Comparison of ENCODE assay signal across 8 cellular contexts in genomic region chr1:46303872-46304326, GRCh38. TPM values are rescaled to one million over a fixed set of nuclear protein-coding genes. Genes with fewer than 3 reads are reported as not detected.
DNase-seq lines count a peak whose midpoint lies in the region; TF ChIP-seq lines count a peak whose summit lies in the region.

No MANE protein-coding gene starts in this region.

- DNase-seq in AG09309 (ENCODE audit: low read depth) (no peak), cerebellum (ENCODE audit: low spot score) (peak; percentile 24), NCI-H2171 (lab: John Stamatoyannopoulos, UW) (no peak), KG1 (lab: John Stamatoyannopoulos, UW) (no peak)
- no peak for DNase-seq in stimulated activated naive CD4-positive, alpha-beta T cell treated with Interleukin-2 at 50 U/mL for 16 hours (lab: John Stamatoyannopoulos, UW)
- no peak for DNase-seq in stimulated activated CD4-positive, alpha-beta T cell treated with anti-CD3 and anti-CD28 coated beads, Interleukin-4, amount 100 ng/mL, for 1 hour

- TF ChIP-seq CTCF in AG09309 (IDR thresholded peaks at IDR 0.05; ENCODE audit: control insufficient read depth, insufficient read depth, low read depth, low read length, missing control alignments): no peak

- H3K27me3 ChIP-seq in HUES64 (ENCODE audit: insufficient read depth, low read length): no peaks in the 10 kb centered on the region
- no peaks in the 10 kb centered on the region for H3K27me3 ChIP-seq in mucosa of stomach (ENCODE audit: control insufficient read depth, insufficient read depth, low read length)

- H3K4me3 ChIP-seq in AG09309 (ENCODE audit: control insufficient read depth, low read depth, low read length): peak overlapping the region; percentile 62
- peak overlapping the region; percentile 82 for H3K4me3 ChIP-seq in HUES64 (ENCODE audit: low read length)
- peak overlapping the region; percentile 44 for H3K4me3 ChIP-seq in mucosa of stomach (ENCODE audit: low read length)

- H3K36me3 ChIP-seq in HUES64 (ENCODE audit: insufficient read depth, low read length) (peaks cover 19% of the 10 kb centered on the region), mucosa of stomach (ENCODE audit: control insufficient read depth, insufficient read depth, low read length) (no peaks in the 10 kb centered on the region)

- peak overlapping the region; percentile 92 for H3K9ac ChIP-seq in HUES64 (ENCODE audit: low read depth, low read length)
- peak overlapping the region; percentile 99 for H3K9ac ChIP-seq in mucosa of stomach (ENCODE audit: low read length)

- H3K4me1 ChIP-seq in HUES64 (ENCODE audit: insufficient read depth, low read length) (peaks cover 26% of the 10 kb centered on the region), mucosa of stomach (ENCODE audit: control insufficient read depth, insufficient read depth, low read length) (peaks cover 16% of the 10 kb centered on the region)

- WGBS in HUES64: under 1% methylated on average over 14 of the region's 14 CpGs

- H3K9me3 ChIP-seq in HUES64 (ENCODE audit: insufficient read depth, low read depth, low read length) (no peaks in the 10 kb centered on the region), mucosa of stomach (ENCODE audit: control insufficient read depth, low read length) (no peaks in the 10 kb centered on the region)

- H3K27ac ChIP-seq in HUES64 (ENCODE audit: low read depth, low read length): peak overlapping the region; percentile 92

RNA-seq across cellular contexts. Expression of gene UQCRH, which starts 0.4 kb away (rescaled TPM):
- 545 TPM for polyA plus RNA-seq in HUES64 (2013, experiment 1 of 2)
- 552 TPM for polyA plus RNA-seq in HUES64 (2013, experiment 2 of 2)
- 177 TPM for total RNA-seq in cerebellum

RNA-seq across cellular contexts. Expression of gene LRRC41, which starts 0.5 kb away (rescaled TPM):
- polyA plus RNA-seq in HUES64 (2013, experiment 1 of 2): 37.7 TPM
- 38.4 TPM for polyA plus RNA-seq in HUES64 (2013, experiment 2 of 2)
- total RNA-seq in cerebellum: 50.8 TPM

RNA-seq across cellular contexts. Expression of gene NSUN4, which starts 36.7 kb away (rescaled TPM):
- polyA plus RNA-seq in HUES64 (2013, experiment 1 of 2): 12.5 TPM
- 11.9 TPM for polyA plus RNA-seq in HUES64 (2013, experiment 2 of 2)
- total RNA-seq in cerebellum: 12.9 TPM

RNA-seq across cellular contexts. Expression of gene RAD54L, which starts 56.3 kb away (rescaled TPM):
- 33.9 TPM for polyA plus RNA-seq in HUES64 (2013, experiment 1 of 2)
- 31.5 TPM for polyA plus RNA-seq in HUES64 (2013, experiment 2 of 2)
- total RNA-seq in cerebellum: 2.6 TPM
